ENCODE assay signal across 1 cellular context in the genomic region with DNA sequence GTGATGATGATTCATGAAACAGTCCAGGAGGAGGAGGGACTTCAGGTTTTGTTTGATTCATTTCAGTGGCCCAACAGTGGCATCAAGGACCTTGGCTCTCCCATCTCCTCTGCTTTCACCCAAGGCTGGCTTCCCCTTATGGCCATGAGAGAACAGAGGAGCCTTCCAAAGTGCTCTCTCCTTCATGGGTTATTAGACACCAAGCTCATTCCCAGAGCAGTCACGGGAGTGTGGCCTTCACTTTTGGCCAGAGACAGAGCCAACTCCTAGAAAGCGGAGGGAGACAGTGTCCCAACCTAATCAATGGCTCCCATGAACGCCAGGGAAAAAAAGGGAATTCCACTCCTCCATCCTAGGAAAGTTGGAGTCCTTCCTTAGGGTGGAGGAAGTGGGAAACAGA.
TF ChIP-seq lines count a peak whose summit lies in the region.

No MANE protein-coding gene starts in this region.

TF ChIP-seq in IMR-90, 13 proteins besides CTCF, POLR2A, EP300 and RAD21:
- TF ChIP-seq RFX5 (IDR thresholded peaks at IDR 0.05; ENCODE audit: low read depth, low read length) (no peak), NFE2L2 (IDR thresholded peaks at IDR 0.05; ENCODE audit: low read depth, low read length) (no peak), CHD1 (IDR thresholded peaks at IDR 0.05; ENCODE audit: low read depth, low read length) (no peak), SMC3 (IDR thresholded peaks at IDR 0.05; ENCODE audit: low read depth, low read length) (no peak), USF2 (IDR thresholded peaks at IDR 0.05; ENCODE audit: low read depth, low read length) (no peak), BHLHE40 (IDR thresholded peaks at IDR 0.05; ENCODE audit: low read depth, low read length) (no peak), ELK1 (IDR thresholded peaks at IDR 0.05; ENCODE audit: borderline replicate concordance, low read depth, low read length) (no peak), FOS (IDR thresholded peaks at IDR 0.05; ENCODE audit: low read depth, low read length) (no peak), CEBPB (IDR thresholded peaks at IDR 0.05; ENCODE audit: low read depth, low read length) (no peak), RCOR1 (IDR thresholded peaks at IDR 0.05; ENCODE audit: insufficient replicate concordance, low read length) (no peak), MAZ (IDR thresholded peaks at IDR 0.05; ENCODE audit: borderline replicate concordance, low read depth, low read length) (no peak), MXI1 (IDR thresholded peaks at IDR 0.05; ENCODE audit: borderline replicate concordance, low read depth, low read length) (no peak)
